ENCODE assay signal across 8 cellular contexts in genomic region chr20:50560867-50561266, GRCh38. TPM values are rescaled to one million over a fixed set of nuclear protein-coding genes. Genes with fewer than 3 reads are reported as not detected.
DNase-seq lines count a peak whose midpoint lies in the region; ATAC-seq and TF ChIP-seq lines count a peak whose summit lies in the region.

No MANE protein-coding gene starts in this region.

- CTCF ChIA-PET in AG04450 (lab: Charles Lee): interaction anchor here (1.2 kb wide), 1 partner anchor 9 kb away, joined by 5 read pairs; no protein-coding TSS in a partner anchor
- CTCF ChIA-PET in OCI-LY7 (lab: Charles Lee; ENCODE audit: unreplicated experiment): no interaction called here

- intact Hi-C loops in OCI-LY7 (cut with micrococcal nuclease; ENCODE audit: unreplicated experiment): no loop called here

- peak overlapping the region; percentile 98 for H3K27ac Mint-ChIP-seq in HFFc6

- no TSS peak for BruUV-seq in OCI-LY7 (replicated peaks; lab: Mats Ljungman, UMichigan)

- H4K20me1 ChIP-seq in OCI-LY7 (ENCODE audit: insufficient read depth, low read length): no peaks in the 10 kb centered on the region

- H3K4me3 Mint-ChIP-seq in HFFc6: peak overlapping the region; percentile 82

- TF ChIP-seq CTCF in AG04450 (IDR thresholded peaks at IDR 0.05; ENCODE audit: low read depth, low read length) (no peak), HFFc6 (IDR thresholded peaks at IDR 0.05) (no peak), OCI-LY7 (conservative IDR thresholded peaks at IDR 0.05; ENCODE audit: low read length) (no peak)

- H3K4me3 ChIP-seq in AG04450 (ENCODE audit: low read depth, low read length) (no peak overlapping the region), OCI-LY7 (ENCODE audit: low read depth, low read length, poor library complexity, severe bottlenecking) (no peak overlapping the region)

- H3K9me2 ChIP-seq in OCI-LY7 (ENCODE audit: insufficient read depth, low read length): no peaks in the 10 kb centered on the region

- H2AFZ ChIP-seq in OCI-LY7 (ENCODE audit: low read length): no peak overlapping the region

- H3K4me1 Mint-ChIP-seq in HFFc6 (ENCODE audit: low read depth): peaks cover 69% of the 10 kb centered on the region

- POLR2A ChIA-PET in AG04450 (lab: Yijun Ruan, JAX) (interaction anchor here (0.5 to 2.1 kb wide), 10 partner anchors 11 to 530 kb away, joined by 3 to 12 read pairs (median 3); partner anchors contain the start of gene PTPN1), OCI-LY7 (lab: Charles Lee) (interaction anchor here (1.2 kb wide), 1 partner anchor 13 kb away, joined by 3 read pairs; no protein-coding TSS in a partner anchor)

- no peaks in the 10 kb centered on the region for H3K27me3 ChIP-seq in AG04450 (ENCODE audit: control insufficient read depth, insufficient read depth, low read length)

- ATAC-seq in HG02870 (IDR thresholded peaks at IDR 0.05; ENCODE audit: unreplicated experiment): no peak
- no peak for ATAC-seq in GM21825 (IDR thresholded peaks at IDR 0.05; ENCODE audit: unreplicated experiment)

- no peaks in the 10 kb centered on the region; the same call in none of the 2 replicates for H3K27me3 Mint-ChIP-seq in HFFc6 (ENCODE audit: insufficient read depth)

- H3K27ac ChIP-seq in AG04450 (ENCODE audit: low read depth, low read length): peak overlapping the region; percentile 89
- H3K27ac ChIP-seq in caudate nucleus (ENCODE audit: low read depth, low read length): peak overlapping the region; percentile 71
- no peak overlapping the region for H3K27ac ChIP-seq in OCI-LY7 (ENCODE audit: low read depth, low read length, poor library complexity, severe bottlenecking)

- no peaks in the 10 kb centered on the region for H3K9me3 ChIP-seq in AG04450 (ENCODE audit: control insufficient read depth, insufficient read depth, low read length)
- no peaks in the 10 kb centered on the region for H3K9me3 ChIP-seq in OCI-LY7 (ENCODE audit: low read length)

- no peak overlapping the region for H3K4me2 ChIP-seq in OCI-LY7 (ENCODE audit: low read length)

- H3K36me3 ChIP-seq in OCI-LY7 (ENCODE audit: insufficient read depth, low read length): peaks cover 18% of the 10 kb centered on the region; the same call in 1 of the 2 replicates

- DNase-seq in AG04450 (ENCODE audit: low read depth, low spot score) (no peak), HFFc6 (no peak), caudate nucleus (lab: John Stamatoyannopoulos, UW) (peak in 2 of 61 donors; percentile 11 to 42), occipital lobe (lab: John Stamatoyannopoulos, UW) (peak; percentile 52), OCI-LY7 (ENCODE audit: low spot score) (no peak), DMS53 (lab: John Stamatoyannopoulos, UW) (no peak)

- H3K36me3 Mint-ChIP-seq in HFFc6 (ENCODE audit: low read depth): peaks cover 55% of the 10 kb centered on the region

- no peaks in the 10 kb centered on the region for H3K4me1 ChIP-seq in OCI-LY7 (ENCODE audit: insufficient read depth, low read length, poor library complexity, severe bottlenecking)

- no peaks in the 10 kb centered on the region for H3K9me3 Mint-ChIP-seq in HFFc6

- H3K79me2 ChIP-seq in OCI-LY7 (ENCODE audit: insufficient read depth, low read depth, low read length): no peaks in the 10 kb centered on the region

RNA-seq across cellular contexts. Expression of gene PTPN1, which starts 50.7 kb away (rescaled TPM):
- 49.4 and 54.7 TPM in 2 replicates for polyA plus RNA-seq in AG04450 (2011; rRNA removed)
- polyA minus RNA-seq in AG04450 (2011; rRNA and poly(A)+ RNA removed): 46.4 and 49.5 TPM in 2 replicates
- total RNA-seq in HFFc6 (2021; fragmentation: NEBNext Ultra II Directional; extraction: Animal tissue kit (Norgen Biotek cat#: 25700)): 10 to 100 TPM; 37.8 to 46.5 (median 45.2) TPM
- total RNA-seq in occipital lobe (15.9 TPM), OCI-LY7 (2022) (17.1 and 22.0 TPM in 2 replicates)
- 21.6 and 25.1 TPM in 2 replicates for total RNA-seq in OCI-LY7 (2014; rRNA removed; shearing (Covaris generic))
